ENCODE assay signal across 17 cellular contexts in genomic region chr1:154485106-154485505, GRCh38. TPM values are rescaled to one million over a fixed set of nuclear protein-coding genes. Genes with fewer than 3 reads are reported as not detected.
DNase-seq lines count a peak whose midpoint lies in the region; ATAC-seq, FAIRE-seq and TF ChIP-seq lines count a peak whose summit lies in the region.
"Had no signal": no experiment of that assay in that cellular context is flagged by ENCODE, and none has a peak within 500 bp of the region (broad histone marks: within the 10 kb centered on the region; RNA-seq: fewer than 3 reads in every experiment).

No MANE protein-coding gene starts in this region.

- DNase-seq in SIG-M5 treated with dmso at 0.1 percent for 504 hours (lab: John Stamatoyannopoulos, UW; ENCODE audit: unreplicated experiment) (peak; percentile 60), SIG-M5 (lab: John Stamatoyannopoulos, UW) (no peak), endothelial cell of umbilical vein (ENCODE audit: low read depth, low spot score) (peak; percentile 99), lower lobe of right lung (no peak), aorta (peak in 1 of 2 donors; percentile 57), medulla oblongata (ENCODE audit: extremely low spot score) (no peak), 8988T (no peak)
- no peak for DNase-seq in activated naive CD4-positive, alpha-beta T cell treated with anti-CD3 and anti-CD28 coated beads for 36 hours
- DNase-seq: activated B cell treated with CpG ODN at 0.5 μM for 24 hours; activated CD8-positive, alpha-beta memory T cell treated with anti-CD3 and anti-CD28 coated beads, Interleukin-2, amount 50 U/mL, for 4 hours; MM.1S; naive B cell; NCI-H2107 had no signal

- no peaks in the 10 kb centered on the region for H3K27me3 Mint-ChIP-seq in activated naive CD4-positive, alpha-beta T cell treated with anti-CD3 and anti-CD28 coated beads for 36 hours (ENCODE audit: low read depth)

- peaks cover 14% of the 10 kb centered on the region for H3K79me2 ChIP-seq in endothelial cell of umbilical vein (ENCODE audit: control insufficient read depth, insufficient read depth, low read length)

- H3K27ac Mint-ChIP-seq in activated naive CD4-positive, alpha-beta T cell treated with anti-CD3 and anti-CD28 coated beads for 36 hours = no peak overlapping the region
- H3K27ac Mint-ChIP-seq: activated B cell treated with CpG ODN at 0.5 μM for 24 hours; activated naive CD4-positive, alpha-beta T cell treated with anti-CD3 and anti-CD28 coated beads, Interleukin-2, amount 50 U/mL, for 72 hours had no signal

- no peaks in the 10 kb centered on the region for H3K9me3 Mint-ChIP-seq in activated naive CD4-positive, alpha-beta T cell treated with anti-CD3 and anti-CD28 coated beads for 36 hours
- H3K9me3 Mint-ChIP-seq: activated B cell treated with CpG ODN at 0.5 μM for 24 hours; activated naive CD4-positive, alpha-beta T cell treated with anti-CD3 and anti-CD28 coated beads, Interleukin-2, amount 50 U/mL, for 72 hours; naive B cell had no signal

- H3K27me3 ChIP-seq in endothelial cell of umbilical vein (ENCODE audit: control insufficient read depth in 2 of 2, insufficient read depth in 2 of 2, low read length in 2 of 2) (no peaks in the 10 kb centered on the region), lower lobe of right lung (ENCODE audit: low read depth) (no peaks in the 10 kb centered on the region), aorta (ENCODE audit: control insufficient read depth in 1 of 2, insufficient read depth in 2 of 2, low read length in 1 of 2) (no peaks in the 10 kb centered on the region)

- TF ChIP-seq CTCF in endothelial cell of umbilical vein (IDR thresholded peaks at IDR 0.05; ENCODE audit: extremely low read depth in 1 of 2, insufficient read depth in 1 of 2, low read depth in 1 of 2, low read length in 2 of 2) (no peak), lower lobe of right lung (IDR thresholded peaks at IDR 0.05) (no peak)

- dilution Hi-C loops in endothelial cell of umbilical vein (cut with MboI; ENCODE audit: extremely low pct_ligation_motif_present, low sequenced_read_pairs) = no loop called here

- H3K4me1 Mint-ChIP-seq in activated naive CD4-positive, alpha-beta T cell treated with anti-CD3 and anti-CD28 coated beads for 36 hours (ENCODE audit: low read depth) = peaks cover under 1% of the 10 kb centered on the region

- H3K27ac ChIP-seq in endothelial cell of umbilical vein (ENCODE audit: insufficient read depth, low read depth, low read length) (peak overlapping the region; percentile 85), lower lobe of right lung (peak overlapping the region; percentile 69), aorta (ENCODE audit: low read depth in 1 of 2, low read length in 2 of 2) (no peak overlapping the region)

- 83 to 85% methylated on average over 5 of the region's 5 CpGs for WGBS in aorta, 2 donors

- peak; percentile 89 for FAIRE-seq in endothelial cell of umbilical vein (lab: Jason Lieb, UNC)
- FAIRE-seq: A204.1, G401.6, keratinocyte had no signal

- ATAC-seq in lower lobe of right lung (peak; percentile 59 to 62), aorta (ENCODE audit: low FRiP score) (peak; percentile 80)
- ATAC-seq: activated naive CD4-positive, alpha-beta T cell treated with anti-CD3 and anti-CD28 coated beads, Interleukin-2, amount 50 U/mL, for 72 hours had no signal

- peaks cover 63% of the 10 kb centered on the region for H3K4me1 ChIP-seq in endothelial cell of umbilical vein (ENCODE audit: control insufficient read depth, extremely low read depth, insufficient read depth, low read length)
- H3K4me1 ChIP-seq in lower lobe of right lung = peaks cover 53% of the 10 kb centered on the region
- H3K4me1 ChIP-seq in aorta (ENCODE audit: control insufficient read depth in 1 of 2, insufficient read depth in 2 of 2, low read length in 2 of 2) = no peaks in the 10 kb centered on the region

- no peaks in the 10 kb centered on the region for H3K9me1 ChIP-seq in endothelial cell of umbilical vein (replicated peaks; ENCODE audit: control insufficient read depth, extremely low read depth, insufficient read depth, low read length)

- CTCF ChIA-PET in endothelial cell of umbilical vein (lab: Charles Lee) = interaction anchor here (0.8 to 8.9 kb wide), 14 partner anchors 8 to 459 kb away, joined by 3 to 489 read pairs (median 4); partner anchors contain the start of genes IL6R, SHE and TDRD10
- CTCF ChIA-PET in activated naive CD4-positive, alpha-beta T cell treated with anti-CD3 and anti-CD28 coated beads for 36 hours (lab: Charles Lee) = interaction anchor here (0.7 to 1.3 kb wide), 2 partner anchors 61 to 62 kb away, joined by 3 to 4 read pairs; no protein-coding TSS in a partner anchor

- no peaks in the 10 kb centered on the region for H4K20me1 ChIP-seq in endothelial cell of umbilical vein (replicated peaks; ENCODE audit: control insufficient read depth, extremely low read depth, insufficient read depth, low read length)

- H3K4me3 ChIP-seq in endothelial cell of umbilical vein (replicated peaks in 1 of 3; ENCODE audit: insufficient read depth in 1 of 3, low read depth in 1 of 3, low read length in 3 of 3) (no peak overlapping the region), lower lobe of right lung (no peak overlapping the region), aorta (ENCODE audit: low read length in 2 of 2) (no peak overlapping the region)

- POLR2A ChIA-PET in endothelial cell of umbilical vein (lab: Charles Lee) = interaction anchor here (0.5 to 1.7 kb wide), 6 partner anchors 8 to 309 kb away, joined by 4 to 16 read pairs (median 8); no protein-coding TSS in a partner anchor

- H3K36me3 ChIP-seq in endothelial cell of umbilical vein (ENCODE audit: control insufficient read depth in 2 of 2, extremely low read depth in 1 of 2, insufficient read depth in 2 of 2, low read length in 2 of 2) = peaks cover 8 to 28% of the 10 kb centered on the region in 2 experiments
- peaks cover 44% of the 10 kb centered on the region for H3K36me3 ChIP-seq in lower lobe of right lung
- H3K36me3 ChIP-seq in aorta (ENCODE audit: control insufficient read depth in 1 of 2, insufficient read depth in 2 of 2, low read length in 1 of 2) = no peaks in the 10 kb centered on the region

- no peak overlapping the region for H3K4me3 Mint-ChIP-seq in activated naive CD4-positive, alpha-beta T cell treated with anti-CD3 and anti-CD28 coated beads for 36 hours
- H3K4me3 Mint-ChIP-seq: activated B cell treated with CpG ODN at 0.5 μM for 24 hours, naive B cell had no signal

- intact Hi-C loops in endothelial cell of umbilical vein (cut with micrococcal nuclease) = loop anchor here (1.0 to 10.0 kb wide), 3 partner anchors 8 to 490 kb away; partner anchors contain the start of genes CKS1B and SHC1
- intact Hi-C loops in lower lobe of right lung (cut with DNase I) = no loop called here
- intact Hi-C loops in aorta (cut with DNase I) = no loop called here
- intact Hi-C loops in activated naive CD4-positive, alpha-beta T cell treated with anti-CD3 and anti-CD28 coated beads for 36 hours (cut with micrococcal nuclease) = no loop called here

- BruUV-seq in endothelial cell of umbilical vein (replicated peaks; lab: Mats Ljungman, UMichigan) = no TSS peak

- peak; percentile 55 for TF ChIP-seq POLR2A in endothelial cell of umbilical vein (IDR thresholded peaks at IDR 0.05; ENCODE audit: low read depth, low read length)

- peak overlapping the region; percentile 45 for H3K4me2 ChIP-seq in endothelial cell of umbilical vein (ENCODE audit: insufficient read depth, low read length)

- no peak overlapping the region for H2AFZ ChIP-seq in endothelial cell of umbilical vein (ENCODE audit: low read depth, low read length)

- no peaks in the 10 kb centered on the region for H3K36me3 Mint-ChIP-seq in activated naive CD4-positive, alpha-beta T cell treated with anti-CD3 and anti-CD28 coated beads for 36 hours (ENCODE audit: low read depth)
- H3K36me3 Mint-ChIP-seq: activated naive CD4-positive, alpha-beta T cell treated with anti-CD3 and anti-CD28 coated beads, Interleukin-2, amount 50 U/mL, for 72 hours; naive B cell had no signal

- H3K9me3 ChIP-seq in endothelial cell of umbilical vein (replicated peaks; ENCODE audit: control insufficient read depth, insufficient read depth, low read length) = no peaks in the 10 kb centered on the region
- H3K9me3 ChIP-seq in lower lobe of right lung = no peaks in the 10 kb centered on the region
- no peaks in the 10 kb centered on the region for H3K9me3 ChIP-seq in aorta (ENCODE audit: control insufficient read depth, low read length)

- H3K9ac ChIP-seq in endothelial cell of umbilical vein (replicated peaks; ENCODE audit: extremely low read depth, insufficient read depth, low read length) = peak overlapping the region; percentile 67

TF ChIP-seq in endothelial cell of umbilical vein, 7 proteins besides CTCF, POLR2A, EP300 and RAD21 (continues in another document):
- peak; percentile 51 for TF ChIP-seq FOS (IDR thresholded peaks at IDR 0.05; ENCODE audit: borderline replicate concordance, insufficient read depth, low read length)
- peak; percentile 91 for TF ChIP-seq POLR2AphosphoS5 (IDR thresholded peaks at IDR 0.05; ENCODE audit: insufficient read depth, low read depth, low read length)

RNA-seq across cellular contexts. Expression of gene TDRD10, which starts 16.9 kb away (rescaled TPM):
- total RNA-seq in endothelial cell of umbilical vein = 3.9 and 6.1 TPM in 2 replicates
- 8.6 and 9.1 TPM in 2 replicates for polyA plus RNA-seq in endothelial cell of umbilical vein
- 4.1 and 5.6 TPM in 2 replicates for polyA plus RNA-seq in endothelial cell of umbilical vein (2011; cell fraction: cytosol; rRNA removed)
- polyA plus RNA-seq in endothelial cell of umbilical vein (2011; cell fraction: nucleus; rRNA removed) = 38.4 and 42.2 TPM in 2 replicates
- 3.0 TPM in 2 replicates for polyA plus RNA-seq in endothelial cell of umbilical vein (2012)
- polyA minus RNA-seq in endothelial cell of umbilical vein = 4.4 and 7.1 TPM in 2 replicates
- polyA minus RNA-seq in endothelial cell of umbilical vein (2011; cell fraction: cytosol; rRNA and poly(A)+ RNA removed) = not detected
- polyA minus RNA-seq in endothelial cell of umbilical vein (2011; cell fraction: nucleus; rRNA and poly(A)+ RNA removed) = 7.3 and 8.2 TPM in 2 replicates
- 20.2 TPM for total RNA-seq in lower lobe of right lung
- total RNA-seq in aorta = 10 to 100 TPM in 1 of 2 donors, 1 to 10 TPM in 1; 3.8 to 16.5 TPM
- polyA plus RNA-seq in aorta = 1 to 10 TPM; 1.1 to 2.6 TPM
- total RNA-seq in activated naive CD4-positive, alpha-beta T cell treated with anti-CD3 and anti-CD28 coated beads for 36 hours = not detected
- total RNA-seq: activated B cell treated with CpG ODN at 0.5 μM for 24 hours; activated naive CD4-positive, alpha-beta T cell treated with anti-CD3 and anti-CD28 coated beads, Interleukin-2, amount 50 U/mL, for 72 hours had no signal
- polyA plus RNA-seq: keratinocyte had no signal

RNA-seq across cellular contexts. Expression of gene SHE, which starts 17.1 kb away (rescaled TPM):
- 43.4 and 52.7 TPM in 2 replicates for total RNA-seq in endothelial cell of umbilical vein
- 30.1 and 30.4 TPM in 2 replicates for polyA plus RNA-seq in endothelial cell of umbilical vein
- 27.9 and 28.0 TPM in 2 replicates for polyA plus RNA-seq in endothelial cell of umbilical vein (2011; cell fraction: cytosol; rRNA removed)
- polyA plus RNA-seq in endothelial cell of umbilical vein (2011; cell fraction: nucleus; rRNA removed) = 39.9 and 41.9 TPM in 2 replicates
- 25.6 and 28.4 TPM in 2 replicates for polyA plus RNA-seq in endothelial cell of umbilical vein (2012)
- polyA minus RNA-seq in endothelial cell of umbilical vein = 38.2 and 41.5 TPM in 2 replicates
- polyA minus RNA-seq in endothelial cell of umbilical vein (2011; cell fraction: cytosol; rRNA and poly(A)+ RNA removed) = not detected
- polyA minus RNA-seq in endothelial cell of umbilical vein (2011; cell fraction: nucleus; rRNA and poly(A)+ RNA removed) = 19.3 and 26.1 TPM in 2 replicates
- 40.1 TPM for total RNA-seq in lower lobe of right lung
- total RNA-seq in aorta = 10 to 100 TPM; 20.2 to 44.1 TPM
- polyA plus RNA-seq in aorta = 1 to 10 TPM; 2.9 to 7.0 TPM
- total RNA-seq in activated naive CD4-positive, alpha-beta T cell treated with anti-CD3 and anti-CD28 coated beads for 36 hours = not detected
- total RNA-seq: activated naive CD4-positive, alpha-beta T cell treated with anti-CD3 and anti-CD28 coated beads, Interleukin-2, amount 50 U/mL, for 72 hours had no signal

Comparison
In these comparisons a context has a peak if more than half of its experiments do, and no peak if none do; other contexts are left out.
1. DNase-seq: peak in SIG-M5 treated with dmso at 0.1 percent for 504 hours (single experiment) and endothelial cell of umbilical vein (single experiment); none in SIG-M5 (single experiment), lower lobe of right lung (single experiment), medulla oblongata (single experiment), activated naive CD4-positive, alpha-beta T cell treated with anti-CD3 and anti-CD28 coated beads for 36 hours (single experiment) and 8988T (single experiment).
2. H3K27ac ChIP-seq: peak in endothelial cell of umbilical vein (single experiment) and lower lobe of right lung (single experiment); none in aorta (0 of 2).
3. RNA of gene SHE, which starts 17.1 kb away (total RNA-seq): 43.4 to 52.7 TPM in endothelial cell of umbilical vein, 20.2 to 44.1 TPM in aorta and 40.1 TPM in lower lobe of right lung (single experiment); not detected in activated naive CD4-positive, alpha-beta T cell treated with anti-CD3 and anti-CD28 coated beads for 36 hours; every median in the first group is over 10 times any median in the second.